1 cellular context compared by ENCODE assay signal in genomic region chr10:49498465-49498864, GRCh38.
TF ChIP-seq lines count a peak whose summit lies in the region.

No MANE protein-coding gene starts in this region.

TF ChIP-seq in SK-N-SH, 30 proteins besides CTCF, POLR2A, EP300 and RAD21 (continued from another document):
- TF ChIP-seq REST (IDR thresholded peaks at IDR 0.05; ENCODE audit: low read depth, low read length) (no peak), RXRA (IDR thresholded peaks at IDR 0.05; ENCODE audit: borderline replicate concordance, low read depth) (no peak), FOXJ3 (CRISPR knock-in tag; IDR thresholded peaks at IDR 0.05) (no peak), RFX5 (IDR thresholded peaks at IDR 0.05; ENCODE audit: low read length) (no peak)
